Comparison of ENCODE assay signal across 11 cellular contexts in the genomic region with DNA sequence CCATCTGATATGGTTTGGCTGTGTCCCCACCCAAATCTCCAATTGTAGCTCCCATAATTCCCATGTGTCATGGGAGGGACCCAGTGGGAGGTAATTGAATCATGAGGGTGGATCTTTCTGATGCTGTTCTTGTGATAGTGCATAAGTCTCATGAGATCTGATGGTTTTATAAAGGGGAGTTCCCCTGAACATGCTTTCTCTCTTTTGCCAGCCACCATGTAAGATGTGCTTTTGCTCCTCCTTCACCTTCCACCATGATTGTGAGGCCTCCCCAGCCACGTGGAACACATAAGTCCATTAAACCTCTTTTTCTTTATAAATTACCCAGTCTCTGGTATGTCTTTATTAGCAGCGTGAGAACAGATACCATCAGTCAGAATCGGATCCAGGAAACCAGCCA. TPM values are rescaled to one million over a fixed set of nuclear protein-coding genes. Genes with fewer than 3 reads are reported as not detected.
"Had no signal": no experiment of that assay in that cellular context is flagged by ENCODE, and none has a peak within 500 bp of the region (broad histone marks: within the 10 kb centered on the region; RNA-seq: fewer than 3 reads in every experiment).

No MANE protein-coding gene starts in this region.

RNA-seq across cellular contexts. Expression of a gene that starts 2.5 kb away (rescaled TPM):
- total RNA-seq: lung microvascular endothelial cell; mononuclear cell; naive thymus-derived CD4-positive, alpha-beta T cell; naive thymus-derived CD8-positive, alpha-beta T cell had no signal
- polyA plus RNA-seq: immature natural killer cell; keratinocyte; mammary epithelial cell; naive thymus-derived CD4-positive, alpha-beta T cell; naive thymus-derived CD8-positive, alpha-beta T cell had no signal

RNA-seq across cellular contexts. Expression of a gene that starts 30.7 kb away (rescaled TPM):
- total RNA-seq: left lobe of liver; liver; lung microvascular endothelial cell; mammary epithelial cell; mesenteric fat pad; mononuclear cell; myocyte; naive thymus-derived CD4-positive, alpha-beta T cell; naive thymus-derived CD8-positive, alpha-beta T cell had no signal
- polyA plus RNA-seq: immature natural killer cell; keratinocyte; liver; mammary epithelial cell; naive thymus-derived CD8-positive, alpha-beta T cell had no signal
